24 cellular contexts compared by ENCODE assay signal in the genomic region with DNA sequence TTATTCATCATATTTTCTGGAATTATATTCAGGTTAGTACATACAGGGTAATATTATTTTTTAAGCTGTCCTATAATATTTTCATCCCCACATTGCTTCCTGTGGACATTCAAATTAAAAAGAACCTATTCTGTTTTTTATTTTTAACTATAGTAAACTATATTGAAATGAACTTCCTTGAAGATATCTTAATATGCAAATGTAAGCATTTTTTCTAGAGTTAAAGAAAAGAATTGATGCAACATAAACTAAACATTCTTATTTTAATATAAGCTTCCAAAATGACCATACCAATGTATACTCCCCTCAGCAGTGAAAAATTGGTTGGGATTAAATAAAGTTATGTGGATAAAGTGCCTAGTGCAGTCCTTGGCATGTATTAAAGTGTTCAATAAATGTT.
"Had no signal": no experiment of that assay in that cellular context is flagged by ENCODE, and none has a peak within 500 bp of the region (broad histone marks: within the 10 kb centered on the region; RNA-seq: fewer than 3 reads in every experiment).

No MANE protein-coding gene starts in this region.

- H3K27ac ChIP-seq: neural progenitor cell, ovary, parathyroid adenoma, psoas muscle, skin epidermis, stomach, thoracic aorta, thyroid gland, tibial nerve, upper lobe of left lung, vagina had no signal

- FAIRE-seq: urothelium cell line had no signal

- H3K4me1 ChIP-seq: neural progenitor cell, parathyroid adenoma, psoas muscle, stomach, thyroid gland, tibial nerve, upper lobe of left lung, vagina had no signal

- H3K4me2 ChIP-seq: neural progenitor cell had no signal

- H3K79me2 ChIP-seq: parathyroid adenoma had no signal

- H3K27me3 ChIP-seq: neural progenitor cell, ovary, stomach, thyroid gland, tibial nerve, upper lobe of left lung, vagina had no signal

- H2AFZ ChIP-seq: neural progenitor cell, parathyroid adenoma had no signal

- DNase-seq: naive thymus-derived CD4-positive, alpha-beta T cell; natural killer cell; occipital lobe; ovary; posterior cingulate gyrus; psoas muscle; right cardiac atrium; stimulated activated CD4-positive, alpha-beta T cell treated with anti-CD3 and anti-CD28 coated beads, Interleukin-15, amount 100 ng/mL, for 24 hours; stimulated activated CD4-positive, alpha-beta T cell treated with anti-CD3 and anti-CD28 coated beads, Interleukin-4, amount 100 ng/mL, for 24 hours; stimulated activated naive B cell treated with anti-CD40 and anti-IgM and Interleukin-4, amounts not matched to agents 10 μg/mL and 1 μg/mL and 100 μg/mL, for 72 hours; stimulated activated naive CD4-positive, alpha-beta T cell treated with Interleukin-2 at 50 U/mL for 16 hours; stomach; thyroid gland; trophoblast cell; upper lobe of left lung had no signal

- H3K36me3 ChIP-seq: neural progenitor cell, ovary, stomach, thoracic aorta, thyroid gland, tibial nerve, upper lobe of left lung, vagina had no signal

- H3K4me3 ChIP-seq: neural progenitor cell, ovary, psoas muscle, skin epidermis, stomach, thoracic aorta, thyroid gland, tibial nerve, upper lobe of left lung, vagina had no signal

- H3K9ac ChIP-seq: neural progenitor cell, parathyroid adenoma had no signal

- H3K9me3 ChIP-seq: ovary, psoas muscle, thyroid gland, tibial nerve, vagina had no signal

- ATAC-seq: naive thymus-derived CD4-positive, alpha-beta T cell; natural killer cell; psoas muscle; right cardiac atrium; sciatic nerve; stimulated activated effector memory CD8-positive, alpha-beta T cell treated with anti-CD3 and anti-CD28 coated beads, Interleukin-12 subunit alpha, Interleukin-12 subunit beta, amount 100 ng/mL, for 72 hours; stimulated activated naive B cell treated with anti-CD40 and anti-IgM and Interleukin-4, amounts not matched to agents 10 μg/mL and 1 μg/mL and 100 μg/mL, for 72 hours had no signal
